Comparison of ENCODE assay signal across 8 cellular contexts in the genomic region with DNA sequence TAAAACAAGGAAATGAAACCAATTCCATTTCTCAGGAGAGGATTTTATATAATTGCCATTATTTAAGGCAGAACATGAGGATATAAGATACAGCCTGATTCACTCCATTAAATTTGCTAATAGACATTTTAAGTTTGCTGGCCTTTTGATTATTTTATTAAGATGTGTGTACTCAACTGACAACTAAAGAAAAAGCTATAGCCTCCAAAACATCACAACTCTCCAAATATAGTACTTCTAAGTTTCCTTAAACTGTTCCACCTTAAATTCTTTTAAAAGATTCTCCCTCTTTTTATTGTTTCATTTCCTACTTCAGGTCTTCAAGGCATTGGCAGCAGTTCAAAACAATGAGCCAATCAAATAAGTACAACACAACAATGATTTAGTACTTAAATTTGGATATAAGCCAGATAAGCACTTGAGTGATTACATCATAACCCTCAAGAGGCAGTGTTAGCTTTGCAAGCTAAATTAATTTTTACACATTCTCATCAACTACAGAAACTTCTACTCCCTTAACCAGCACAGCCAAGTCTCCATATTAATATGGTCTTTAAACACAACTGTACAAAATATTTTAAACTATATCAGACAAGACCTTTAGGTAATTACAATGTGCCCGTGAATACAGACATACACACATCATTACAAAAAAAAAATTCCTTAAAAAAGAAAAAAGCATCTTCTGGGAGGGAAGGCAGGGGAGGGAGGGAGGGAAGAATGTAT.
A peak's percentile ranks its signal among the peaks of the same experiment; 100 is the strongest.
DNase-seq lines count a peak whose midpoint lies in the region; ATAC-seq and TF ChIP-seq lines count a peak whose summit lies in the region.

No MANE protein-coding gene starts in this region.

- DNase-seq in GM23338 (ENCODE audit: low spot score), result no peak
- DNase-seq in NCI-H446 treated with DMSO at 0.1 percent for 48 hours (lab: John Stamatoyannopoulos, UW), result peak; percentile 96
- DNase-seq in brain pericyte (ENCODE audit: low read depth, low spot score), result peak; percentile 46
- DNase-seq in lung microvascular endothelial cell (ENCODE audit: low read depth in 2 of 2), result peak; percentile 57 to 97
- DNase-seq in tibial artery, result no peak
- DNase-seq in NK-92 treated with Interleukin-12 subunit alpha and Interleukin-12 subunit beta, amount 100 ng/mL, for 24 hours (lab: John Stamatoyannopoulos, UW), result no peak

- H3K27me3 ChIP-seq in GM23338 (ENCODE audit: insufficient read depth) (no peaks in the 10 kb centered on the region), tibial artery (no peaks in the 10 kb centered on the region)

- peak overlapping the region; percentile 88 for H3K27ac Mint-ChIP-seq in GM23338

- H2AFZ ChIP-seq in GM23338, result no peak overlapping the region

- H3K9me2 ChIP-seq in GM23338 (ENCODE audit: insufficient read depth), result no peaks in the 10 kb centered on the region

- H3K4me3 Mint-ChIP-seq in GM23338, result no peak overlapping the region

- H3K27me3 Mint-ChIP-seq in GM23338 (ENCODE audit: insufficient read depth, low read depth, poor library complexity), result no peaks in the 10 kb centered on the region

- TF ChIP-seq CTCF in 22Rv1 (IDR thresholded peaks at IDR 0.05) (no peak), GM23338 (conservative IDR thresholded peaks at IDR 0.05; ENCODE audit: low read depth in 2 of 2) (no peak), tibial artery (IDR thresholded peaks at IDR 0.05) (no peak)

- no peaks in the 10 kb centered on the region for H3K9me3 Mint-ChIP-seq in GM23338

- H3K27ac ChIP-seq in 22Rv1 (peak overlapping the region; percentile 53), GM23338 (ENCODE audit: low read depth) (no peak overlapping the region), tibial artery (no peak overlapping the region)

- no peaks in the 10 kb centered on the region for H3K36me3 ChIP-seq in GM23338 (ENCODE audit: insufficient read depth)
- peaks cover 9 to 14% (median 12%) of the 10 kb centered on the region in 3 donors for H3K36me3 ChIP-seq in tibial artery

- no peaks in the 10 kb centered on the region for H4K20me1 ChIP-seq in GM23338 (replicated peaks; ENCODE audit: insufficient read depth)

- H3K36me3 Mint-ChIP-seq in GM23338 (ENCODE audit: low read depth), result peaks cover 6% of the 10 kb centered on the region; the same call in 2 of the 3 replicates

- H3K4me1 Mint-ChIP-seq in GM23338, result no peaks in the 10 kb centered on the region

- H3K4me1 ChIP-seq in GM23338 (ENCODE audit: insufficient read depth) (no peaks in the 10 kb centered on the region), tibial artery (peaks cover 0 to 24% (median 12%) of the 10 kb centered on the region in 4 donors)

- ATAC-seq in GM23338 (no peak), HG03135 (IDR thresholded peaks at IDR 0.05; ENCODE audit: unreplicated experiment) (no peak)

- intact Hi-C loops in tibial artery (cut with DNase I; ENCODE audit: low total_unique reads), result no loop called here

- H3K4me3 ChIP-seq in GM23338 (no peak overlapping the region), tibial artery (no peak overlapping the region)

- H3K9me3 ChIP-seq in tibial artery, result no peaks in the 10 kb centered on the region

- no peaks in the 10 kb centered on the region for H3F3A ChIP-seq in GM23338 (replicated peaks; ENCODE audit: low read depth)

- 0 out of 2 replicates have a peak, but pooled peaks cover 4% of the 10 kb centered on the region for H3K79me2 ChIP-seq in GM23338 (replicated peaks; ENCODE audit: insufficient read depth)

- no peak overlapping the region for H3K4me2 ChIP-seq in GM23338

TF ChIP-seq in GM23338, 12 proteins besides CTCF, POLR2A, EP300 and RAD21:
- no peak for TF ChIP-seq ZNF462 (CRISPR knock-in tag; IDR thresholded peaks at IDR 0.05)
- TF ChIP-seq NANOG (IDR thresholded peaks at IDR 0.05; ENCODE audit: borderline replicate concordance), result no peak
- TF ChIP-seq EZH2 (IDR thresholded peaks at IDR 0.05; ENCODE audit: low read depth, unreplicated experiment), result no peak

Comparison
In these comparisons a context has a peak if more than half of its experiments do, and no peak if none do; other contexts are left out.
1. DNase-seq: peak in NCI-H446 treated with DMSO at 0.1 percent for 48 hours (single experiment), brain pericyte (single experiment) and lung microvascular endothelial cell (2 of 2); none in GM23338 (single experiment), tibial artery (0 of 2) and NK-92 treated with Interleukin-12 subunit alpha and Interleukin-12 subunit beta, amount 100 ng/mL, for 24 hours (single experiment).